19 cellular contexts compared by ENCODE assay signal in the genomic region with DNA sequence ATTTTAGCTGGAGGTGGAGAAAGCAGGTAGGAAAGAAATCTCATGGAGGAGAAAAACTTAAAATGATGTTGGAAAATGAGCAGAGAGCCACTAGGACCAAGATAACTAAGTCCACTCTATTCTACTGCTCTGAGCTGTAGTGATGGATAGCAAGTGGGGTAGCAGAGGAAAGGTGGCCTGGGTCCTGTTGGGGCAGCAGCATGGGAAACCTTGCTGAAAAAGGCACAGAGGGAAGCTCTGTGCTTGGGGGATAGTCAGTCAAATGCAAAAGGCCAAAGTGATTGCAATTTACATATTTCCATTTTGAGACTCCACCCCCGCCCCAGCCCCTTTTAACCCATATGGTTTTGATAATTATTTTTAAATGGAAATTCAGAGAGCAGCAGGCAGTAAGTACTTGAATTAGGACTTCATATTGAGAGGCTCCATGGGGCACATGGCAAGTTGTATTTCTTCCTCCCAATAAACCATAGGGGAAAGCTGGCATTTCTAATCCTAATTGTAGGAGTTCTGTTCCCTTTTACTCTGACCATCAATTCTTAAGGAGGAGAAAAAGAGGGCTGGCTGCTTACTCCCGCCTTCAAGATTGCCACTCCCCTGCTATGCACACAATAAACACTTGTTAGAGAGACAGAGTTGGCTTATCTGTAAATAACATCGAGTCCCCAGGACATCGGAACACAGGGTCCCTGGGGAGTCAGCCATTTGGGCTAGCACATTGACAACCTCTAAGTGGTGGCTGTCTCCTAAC.
DNase-seq lines count a peak whose midpoint lies in the region; TF ChIP-seq lines count a peak whose summit lies in the region.
"Had no signal": no experiment of that assay in that cellular context is flagged by ENCODE, and none has a peak within 500 bp of the region (broad histone marks: within the 10 kb centered on the region; RNA-seq: fewer than 3 reads in every experiment).

No MANE protein-coding gene starts in this region.

- H3K9me3 ChIP-seq in endodermal cell (ENCODE audit: control insufficient read depth, low read length) (no peaks in the 10 kb centered on the region), OCI-LY7 (ENCODE audit: low read length) (no peaks in the 10 kb centered on the region)
- H3K9me3 ChIP-seq: SK-N-SH had no signal

- H2AFZ ChIP-seq in OCI-LY7 (ENCODE audit: low read length): no peak overlapping the region

- H3K36me3 Mint-ChIP-seq in endodermal cell (ENCODE audit: low read depth) (no peaks in the 10 kb centered on the region), endothelial cell (ENCODE audit: low read depth, unreplicated experiment) (no peaks in the 10 kb centered on the region)

- no peaks in the 10 kb centered on the region for H4K20me1 ChIP-seq in OCI-LY7 (ENCODE audit: insufficient read depth, low read length)

- intact Hi-C loops in OCI-LY7 (cut with micrococcal nuclease; ENCODE audit: unreplicated experiment): no loop called here

- H3K27ac ChIP-seq in endodermal cell (ENCODE audit: low read depth, low read length): no peak overlapping the region
- H3K27ac ChIP-seq in mesendoderm (ENCODE audit: low read depth, low read length): no peak overlapping the region
- H3K27ac ChIP-seq in OCI-LY7 (ENCODE audit: low read depth, low read length, poor library complexity, severe bottlenecking): no peak overlapping the region

- no peaks in the 10 kb centered on the region for H3K79me2 ChIP-seq in mesendoderm (ENCODE audit: control insufficient read depth, insufficient read depth, low read length)
- H3K79me2 ChIP-seq in OCI-LY7 (ENCODE audit: insufficient read depth, low read depth, low read length): no peaks in the 10 kb centered on the region

- CTCF ChIA-PET in OCI-LY7 (lab: Charles Lee; ENCODE audit: unreplicated experiment): no interaction called here

- no peak overlapping the region for H3K4ac ChIP-seq in mesendoderm (ENCODE audit: low read depth, low read length)

- no peak overlapping the region for H2BK5ac ChIP-seq in mesendoderm (ENCODE audit: low read length)

- POLR2A ChIA-PET in OCI-LY7 (lab: Charles Lee): interaction anchor here (0.6 kb wide), 1 partner anchor 85 kb away, joined by 3 read pairs; no protein-coding TSS in a partner anchor

- H3K9me3 Mint-ChIP-seq in endodermal cell (no peaks in the 10 kb centered on the region), endothelial cell (ENCODE audit: unreplicated experiment) (no peaks in the 10 kb centered on the region)

- no peaks in the 10 kb centered on the region for H3K4me1 ChIP-seq in endodermal cell (ENCODE audit: control insufficient read depth, insufficient read depth, low read length)
- peaks cover 8% of the 10 kb centered on the region for H3K4me1 ChIP-seq in mesendoderm (ENCODE audit: control insufficient read depth, low read depth, low read length)
- H3K4me1 ChIP-seq in OCI-LY7 (ENCODE audit: insufficient read depth, low read length, poor library complexity, severe bottlenecking): no peaks in the 10 kb centered on the region

- H3K27ac Mint-ChIP-seq in endodermal cell: no peak overlapping the region
- H3K27ac Mint-ChIP-seq in endothelial cell (ENCODE audit: unreplicated experiment): no peak overlapping the region
- H3K27ac Mint-ChIP-seq: CD4-positive, alpha-beta T cell had no signal

- H4K8ac ChIP-seq in mesendoderm (ENCODE audit: low read depth, low read length): no peak overlapping the region

- no peak overlapping the region for H4K5ac ChIP-seq in mesendoderm (ENCODE audit: low read length)

- H3K9me2 ChIP-seq in OCI-LY7 (ENCODE audit: insufficient read depth, low read length): no peaks in the 10 kb centered on the region
- H3K9me2 ChIP-seq: SK-N-SH had no signal

- H3K4me3 Mint-ChIP-seq in endodermal cell (no peak overlapping the region), endothelial cell (ENCODE audit: unreplicated experiment) (no peak overlapping the region)
- H3K4me3 Mint-ChIP-seq: CD4-positive, alpha-beta T cell had no signal

- peak overlapping the region; percentile 63 for H3K56ac ChIP-seq in mesendoderm (ENCODE audit: low read length)

- peaks cover 40% of the 10 kb centered on the region for H3K4me1 Mint-ChIP-seq in endodermal cell
- no peaks in the 10 kb centered on the region for H3K4me1 Mint-ChIP-seq in endothelial cell (ENCODE audit: unreplicated experiment)

- no peak overlapping the region for H2BK120ac ChIP-seq in mesendoderm (ENCODE audit: low read depth, low read length)

- H3K27me3 ChIP-seq in endodermal cell (ENCODE audit: control insufficient read depth, insufficient read depth, low read length, poor library complexity, severe bottlenecking) (no peaks in the 10 kb centered on the region), mesendoderm (ENCODE audit: insufficient read depth, low read length, poor library complexity) (no peaks in the 10 kb centered on the region)

- BruUV-seq in OCI-LY7 (replicated peaks; lab: Mats Ljungman, UMichigan): no TSS peak

- 21% methylated on average over 3 of the region's 4 CpGs; no CpG with 5 or more reads in 1 of the 2 experiments for WGBS in endodermal cell (ENCODE audit: insufficient coverage in 1 of 2, insufficient read length in 1 of 2), 2 experiments
- WGBS in mesendoderm (ENCODE audit: extremely low coverage, insufficient coverage, low lambda C conversion rate): no CpG with 5 or more reads among the region's 4 CpGs

- no peak overlapping the region for H3K23ac ChIP-seq in mesendoderm (ENCODE audit: low read length)

- no peak for TF ChIP-seq CTCF in LNCaP clone FGC (IDR thresholded peaks at IDR 0.05; ENCODE audit: control insufficient read depth, extremely low read depth, insufficient read depth)
- TF ChIP-seq CTCF in endodermal cell (conservative IDR thresholded peaks at IDR 0.05): no peak
- no peak for TF ChIP-seq CTCF in endothelial cell (IDR thresholded peaks at IDR 0.05; ENCODE audit: unreplicated experiment)
- no peak for TF ChIP-seq CTCF in OCI-LY7 (conservative IDR thresholded peaks at IDR 0.05; ENCODE audit: low read length)

- H3K4me2 ChIP-seq in mesendoderm (ENCODE audit: low read length) (no peak overlapping the region), OCI-LY7 (ENCODE audit: low read length) (no peak overlapping the region)
- H3K4me2 ChIP-seq: SK-N-SH had no signal

- H3K79me1 ChIP-seq in mesendoderm (ENCODE audit: low read length): no peaks in the 10 kb centered on the region

- no peak overlapping the region for H2BK15ac ChIP-seq in mesendoderm (replicated peaks; ENCODE audit: low read depth)

- no peaks in the 10 kb centered on the region for H3K27me3 Mint-ChIP-seq in endodermal cell (ENCODE audit: insufficient read depth)
- H3K27me3 Mint-ChIP-seq in endothelial cell (ENCODE audit: unreplicated experiment): no peaks in the 10 kb centered on the region
- H3K27me3 Mint-ChIP-seq: CD4-positive, alpha-beta T cell had no signal

- H3K18ac ChIP-seq in mesendoderm (ENCODE audit: low read length): no peak overlapping the region

- H3K4me3 ChIP-seq in LNCaP clone FGC (ENCODE audit: low read depth, low read length) (no peak overlapping the region), endodermal cell (ENCODE audit: low read length) (no peak overlapping the region), mesendoderm (ENCODE audit: low read length) (no peak overlapping the region), OCI-LY7 (ENCODE audit: low read depth, low read length, poor library complexity, severe bottlenecking) (no peak overlapping the region)

- H2AK5ac ChIP-seq in mesendoderm (ENCODE audit: low read length): no peak overlapping the region

- H3K9ac ChIP-seq in endodermal cell (ENCODE audit: extremely low read depth, low read length, poor library complexity, severe bottlenecking): no peak overlapping the region
- H3K9ac ChIP-seq in mesendoderm (ENCODE audit: low read length): no peak overlapping the region
- H3K9ac ChIP-seq: SK-N-SH had no signal

- peak; percentile 14 for DNase-seq in ELF-1 (ENCODE audit: low read depth, low spot score)
- peak; percentile 88 for DNase-seq in LNCaP clone FGC (ENCODE audit: low read depth)
- DNase-seq in endodermal cell: peak; percentile 57
- peak; percentile 78 for DNase-seq in mesendoderm
- no peak for DNase-seq in endothelial cell (ENCODE audit: low spot score)
- no peak for DNase-seq in OCI-LY7 (ENCODE audit: low spot score)
- no peak for DNase-seq in activated effector memory CD4-positive, alpha-beta T cell treated with Interleukin-2 at 50 U/mL for 16 hours
- no peak for DNase-seq in SKM-1 treated with dmso at 0.1 percent for 144 hours (lab: John Stamatoyannopoulos, UW; ENCODE audit: unreplicated experiment)
- DNase-seq: CD4-positive, alpha-beta T cell; COR-L47; DMS79; MM.1S; NCI-H1048; NCI-H1417 treated with DMSO at 0.1 percent for 48 hours; NCI-H187; NCI-H446 treated with DMSO at 0.1 percent for 48 hours; NCI-H748 treated with DMSO at 0.1 percent for 48 hours; SIG-M5; SK-N-SH had no signal

- no peaks in the 10 kb centered on the region for H3K36me3 ChIP-seq in endodermal cell (ENCODE audit: control insufficient read depth, insufficient read depth, low read length)
- H3K36me3 ChIP-seq in mesendoderm (ENCODE audit: control insufficient read depth, insufficient read depth, low read length): no peaks in the 10 kb centered on the region
- no peaks in the 10 kb centered on the region for H3K36me3 ChIP-seq in OCI-LY7 (ENCODE audit: insufficient read depth, low read length)

Comparison
In these comparisons a context has a peak if more than half of its experiments do, and no peak if none do; other contexts are left out.
1. DNase-seq: peak in ELF-1 (single experiment), LNCaP clone FGC (single experiment), endodermal cell (single experiment) and mesendoderm (single experiment); none in endothelial cell (single experiment), OCI-LY7 (single experiment), activated effector memory CD4-positive, alpha-beta T cell treated with Interleukin-2 at 50 U/mL for 16 hours (single experiment) and SKM-1 treated with dmso at 0.1 percent for 144 hours (single experiment).